Comparison of ENCODE assay signal across 23 cellular contexts in the genomic region with DNA sequence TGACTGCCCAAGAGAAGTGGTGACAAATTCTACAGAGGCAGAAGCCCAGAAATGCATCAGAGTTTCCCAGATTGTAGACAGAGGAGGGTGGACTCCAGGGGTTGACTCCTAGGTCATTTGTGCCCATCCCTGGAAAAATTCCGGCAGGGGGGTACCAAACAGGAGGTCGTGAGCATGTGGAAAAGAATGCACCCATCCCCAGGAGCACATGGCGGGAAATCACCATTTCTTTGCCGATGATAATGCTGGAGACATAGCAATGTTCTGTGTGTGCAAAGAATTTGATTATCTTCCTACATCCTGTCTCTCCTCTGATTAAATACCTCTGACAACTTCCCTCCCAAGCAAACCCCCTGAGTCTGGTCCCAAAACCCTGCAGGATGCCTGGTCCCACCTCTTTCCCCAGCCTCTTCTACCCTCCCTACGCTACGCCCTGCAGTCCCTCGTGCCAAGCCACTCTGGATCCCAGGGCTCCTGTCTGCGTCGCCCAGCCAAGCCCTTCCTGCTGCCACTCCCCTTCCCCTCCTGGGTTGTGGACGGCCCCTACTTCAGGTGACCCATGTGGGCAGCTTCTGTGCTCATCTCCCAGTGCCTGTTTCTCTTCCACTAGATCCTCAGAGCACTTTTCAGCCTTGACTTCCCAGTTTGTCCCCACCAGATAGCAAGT. TPM values are rescaled to one million over a fixed set of nuclear protein-coding genes. Genes with fewer than 3 reads are reported as not detected.
A peak's percentile ranks its signal among the peaks of the same experiment; 100 is the strongest.
DNase-seq lines count a peak whose midpoint lies in the region; ATAC-seq, FAIRE-seq and TF ChIP-seq lines count a peak whose summit lies in the region.
"Had no signal": no experiment of that assay in that cellular context is flagged by ENCODE, and none has a peak within 500 bp of the region (broad histone marks: within the 10 kb centered on the region; RNA-seq: fewer than 3 reads in every experiment).

No MANE protein-coding gene starts in this region.

- H3K9ac ChIP-seq in kidney (ENCODE audit: low read length in 2 of 2): no peak overlapping the region

- intact Hi-C loops in kidney (cut with DNase I): no loop called here
- intact Hi-C loops in posterior vena cava (cut with DNase I): no loop called here
- intact Hi-C loops in lower lobe of right lung (cut with DNase I): no loop called here

- no peak for ATAC-seq in activated T-helper 17 cell treated with anti-CD3 and anti-CD28 coated beads, Interleukin-2, amount 50 U/mL, for 72 hours (replicated peaks)
- no peak for ATAC-seq in lower lobe of right lung

- TF ChIP-seq CTCF in kidney (IDR thresholded peaks at IDR 0.05; ENCODE audit: borderline replicate concordance, extremely low read depth, insufficient read depth) (no peak), lower lobe of right lung (IDR thresholded peaks at IDR 0.05) (no peak)

- no peaks in the 10 kb centered on the region for H3K36me3 ChIP-seq in kidney (ENCODE audit: control insufficient read depth in 1 of 2, insufficient read depth in 2 of 2, low read length in 2 of 2)
- no peaks in the 10 kb centered on the region for H3K36me3 ChIP-seq in lower lobe of right lung
- H3K36me3 ChIP-seq: MG63 had no signal

- peaks cover 54% of the 10 kb centered on the region for H3K4me1 Mint-ChIP-seq in activated naive CD4-positive, alpha-beta T cell treated with anti-CD3 and anti-CD28 coated beads, Interleukin-2, amount 10 ng/mL, durations not matched to agents 7 days and 5 days
- H3K4me1 Mint-ChIP-seq in activated T-helper 17 cell treated with anti-CD3 and anti-CD28 coated beads, Interleukin-2, amount 50 U/mL, for 72 hours: peaks cover 35% of the 10 kb centered on the region

- H3K27me3 Mint-ChIP-seq in activated naive CD4-positive, alpha-beta T cell treated with anti-CD3 and anti-CD28 coated beads, Interleukin-2, amount 10 ng/mL, durations not matched to agents 7 days and 5 days: peaks cover 39% of the 10 kb centered on the region
- H3K27me3 Mint-ChIP-seq in activated T-helper 17 cell treated with anti-CD3 and anti-CD28 coated beads, Interleukin-2, amount 50 U/mL, for 72 hours: no peaks in the 10 kb centered on the region

- no peaks in the 10 kb centered on the region for H3K9me3 ChIP-seq in kidney (ENCODE audit: control insufficient read depth in 1 of 2, low read length in 2 of 2)
- H3K9me3 ChIP-seq in lower lobe of right lung: no peaks in the 10 kb centered on the region
- H3K9me3 ChIP-seq: MG63 had no signal

- DNase-seq in activated naive CD4-positive, alpha-beta T cell treated with anti-CD3 and anti-CD28 coated beads, Interleukin-2, amount 10 ng/mL, durations not matched to agents 7 days and 5 days: no peak
- DNase-seq in activated naive CD4-positive, alpha-beta T cell (lab: John Stamatoyannopoulos, UW): no peak
- DNase-seq in kidney (peak; percentile 37), posterior vena cava (ENCODE audit: low spot score) (peak; percentile 67), lower lobe of right lung (no peak), NCI-H1417 treated with DMSO at 0.1 percent for 48 hours (lab: John Stamatoyannopoulos, UW) (no peak)
- DNase-seq in stimulated activated CD4-positive, alpha-beta T cell treated with anti-CD3 and anti-CD28 coated beads, Interleukin-2, amount 100 ng/mL, for 48 hours: no peak
- DNase-seq: GF-D8, HFFc6, IMR-90, Karpas-422, MG63, NCI-H1105, NCI-H187, NCI-H69, SHP77 treated with DMSO at 0.1 percent for 48 hours had no signal

- H3K4me3 Mint-ChIP-seq in activated naive CD4-positive, alpha-beta T cell treated with anti-CD3 and anti-CD28 coated beads, Interleukin-2, amount 10 ng/mL, durations not matched to agents 7 days and 5 days: no peak overlapping the region
- no peak overlapping the region for H3K4me3 Mint-ChIP-seq in activated T-helper 17 cell treated with anti-CD3 and anti-CD28 coated beads, Interleukin-2, amount 50 U/mL, for 72 hours
- H3K4me3 Mint-ChIP-seq: HFFc6 had no signal

- H3K4me3 ChIP-seq in kidney (ENCODE audit: low read length in 2 of 2) (no peak overlapping the region), lower lobe of right lung (no peak overlapping the region)
- H3K4me3 ChIP-seq: MG63 had no signal

- H3K9me3 Mint-ChIP-seq in activated naive CD4-positive, alpha-beta T cell treated with anti-CD3 and anti-CD28 coated beads, Interleukin-2, amount 10 ng/mL, durations not matched to agents 7 days and 5 days: peaks cover 4% of the 10 kb centered on the region
- H3K9me3 Mint-ChIP-seq in activated T-helper 17 cell treated with anti-CD3 and anti-CD28 coated beads, Interleukin-2, amount 50 U/mL, for 72 hours: no peaks in the 10 kb centered on the region
- H3K9me3 Mint-ChIP-seq: HFFc6 had no signal

- CTCF ChIA-PET in activated naive CD4-positive, alpha-beta T cell treated with anti-CD3 and anti-CD28 coated beads, Interleukin-2, amount 10 ng/mL, durations not matched to agents 7 days and 5 days (lab: Charles Lee): interaction anchor here (0.7 to 2.6 kb wide), 4 partner anchors 17 to 207 kb away, joined by 3 to 13 read pairs (median 6); no protein-coding TSS in a partner anchor

- peaks cover 2% of the 10 kb centered on the region for H3K36me3 Mint-ChIP-seq in activated naive CD4-positive, alpha-beta T cell treated with anti-CD3 and anti-CD28 coated beads, Interleukin-2, amount 10 ng/mL, durations not matched to agents 7 days and 5 days
- H3K36me3 Mint-ChIP-seq in activated T-helper 17 cell treated with anti-CD3 and anti-CD28 coated beads, Interleukin-2, amount 50 U/mL, for 72 hours (ENCODE audit: low read depth): no peaks in the 10 kb centered on the region

- FAIRE-seq in kidney (lab: Jason Lieb, UNC): no peak
- FAIRE-seq: GM12891, GM18507 had no signal

- H3K4me1 ChIP-seq in kidney (ENCODE audit: control insufficient read depth in 1 of 2, insufficient read depth in 1 of 2, low read depth in 1 of 2, low read length in 2 of 2) (no peaks in the 10 kb centered on the region), lower lobe of right lung (no peaks in the 10 kb centered on the region)

- no peak overlapping the region for H3K27ac ChIP-seq in kidney (ENCODE audit: low read depth in 2 of 2, low read length in 2 of 2)
- no peak overlapping the region for H3K27ac ChIP-seq in lower lobe of right lung

- peak overlapping the region; percentile 39 for H3K27ac Mint-ChIP-seq in activated naive CD4-positive, alpha-beta T cell treated with anti-CD3 and anti-CD28 coated beads, Interleukin-2, amount 10 ng/mL, durations not matched to agents 7 days and 5 days
- H3K27ac Mint-ChIP-seq in activated T-helper 17 cell treated with anti-CD3 and anti-CD28 coated beads, Interleukin-2, amount 50 U/mL, for 72 hours: peak overlapping the region; percentile 95
- H3K27ac Mint-ChIP-seq: HFFc6 had no signal

- H3K27me3 ChIP-seq in lower lobe of right lung (ENCODE audit: low read depth): peaks cover 21% of the 10 kb centered on the region
- H3K27me3 ChIP-seq: MG63 had no signal

RNA-seq across cellular contexts. Expression of gene WNT7A, which starts 15.8 kb away (rescaled TPM):
- under 1 TPM; 0.11 to 0.29 TPM for total RNA-seq in activated T-helper 17 cell treated with anti-CD3 and anti-CD28 coated beads, Interleukin-2, amount 50 U/mL, for 72 hours
- total RNA-seq in kidney (3.3 TPM), posterior vena cava (not detected), lower lobe of right lung (4.1 TPM)
- polyA plus RNA-seq in kidney (ENCODE audit: insufficient read depth, low read depth, low replicate concordance): 0.13 TPM
- total RNA-seq: A172, H4, HFFc6, HT-29, IMR-90 had no signal
- polyA plus RNA-seq: BJ, IMR-90 had no signal

Comparison
In these comparisons a context has a peak if more than half of its experiments do, and no peak if none do; other contexts are left out.
1. DNase-seq: peak in kidney (single experiment) and posterior vena cava (single experiment); none in activated naive CD4-positive, alpha-beta T cell treated with anti-CD3 and anti-CD28 coated beads, Interleukin-2, amount 10 ng/mL, durations not matched to agents 7 days and 5 days (single experiment), activated naive CD4-positive, alpha-beta T cell (0 of 4), lower lobe of right lung (single experiment), NCI-H1417 treated with DMSO at 0.1 percent for 48 hours (single experiment) and stimulated activated CD4-positive, alpha-beta T cell treated with anti-CD3 and anti-CD28 coated beads, Interleukin-2, amount 100 ng/mL, for 48 hours (0 of 2).